14 cellular contexts compared by ENCODE assay signal in genomic region chr9:135116371-135116770, GRCh38. TPM values are rescaled to one million over a fixed set of nuclear protein-coding genes. Genes with fewer than 3 reads are reported as not detected.
DNase-seq lines count a peak whose midpoint lies in the region; ATAC-seq and TF ChIP-seq lines count a peak whose summit lies in the region.
"Had no signal": no experiment of that assay in that cellular context is flagged by ENCODE, and none has a peak within 500 bp of the region (broad histone marks: within the 10 kb centered on the region; RNA-seq: fewer than 3 reads in every experiment).

No MANE protein-coding gene starts in this region.

- 80 to 100% methylated on average over 1 of the region's 4 CpGs for WGBS in gastroesophageal sphincter (ENCODE audit: low coverage in 1 of 2), 2 donors

- H3K27me3 ChIP-seq in A673 (replicated peaks; ENCODE audit: insufficient read depth, low read depth, low read length, poor library complexity), result no peaks in the 10 kb centered on the region
- peaks cover 5% of the 10 kb centered on the region for H3K27me3 ChIP-seq in gastroesophageal sphincter

- CTCF ChIA-PET in A673 (lab: Charles Lee), result no interaction called here

- peaks cover 8% of the 10 kb centered on the region for H3K27me3 Mint-ChIP-seq in chondrocyte (ENCODE audit: low read depth)
- H3K27me3 Mint-ChIP-seq: CD4-positive, alpha-beta T cell had no signal

- H3K27ac ChIP-seq in A673 (ENCODE audit: low read depth, low read length, poor library complexity, severe bottlenecking), result peak overlapping the region; percentile 41
- H3K27ac ChIP-seq in gastroesophageal sphincter, result peak overlapping the region in 3 of 4 donors; percentile 38 to 57 (median 43)
- H3K27ac ChIP-seq in temporal lobe (ENCODE audit: low read depth, low read length), result peak overlapping the region; percentile 2
- H3K27ac ChIP-seq: C4-2B, GM23248 had no signal

- no TSS peak for BruUV-seq in A673 (replicated peaks; lab: Mats Ljungman, UMichigan)

- TF ChIP-seq CTCF in A673 (conservative IDR thresholded peaks at IDR 0.05; ENCODE audit: low read depth, low read length), result no peak
- TF ChIP-seq CTCF in chondrocyte (IDR thresholded peaks at IDR 0.05), result no peak
- TF ChIP-seq CTCF in gastroesophageal sphincter (IDR thresholded peaks at IDR 0.05), result no peak

- no peak for TF ChIP-seq EP300 in gastroesophageal sphincter (IDR thresholded peaks at IDR 0.05)

- H3K9me3 ChIP-seq in A673 (ENCODE audit: low read depth, low read length, poor library complexity, severe bottlenecking), result no peaks in the 10 kb centered on the region
- H3K9me3 ChIP-seq in gastroesophageal sphincter, result no peaks in the 10 kb centered on the region
- H3K9me3 ChIP-seq: Caco-2 had no signal

- H3K4me1 ChIP-seq in A673 (ENCODE audit: insufficient read depth, low read length, poor library complexity, severe bottlenecking) (peaks cover 22% of the 10 kb centered on the region), gastroesophageal sphincter (no peaks in the 10 kb centered on the region)
- H3K4me1 ChIP-seq: Caco-2 had no signal

- no peak for DNase-seq in A673 (ENCODE audit: low spot score)
- peak; percentile 50 for DNase-seq in chondrocyte (ENCODE audit: low spot score)
- no peak for DNase-seq in NCI-H2107 (lab: John Stamatoyannopoulos, UW)
- DNase-seq in SW 1271 (lab: John Stamatoyannopoulos, UW), result no peak
- DNase-seq: AML-193; Caco-2; CD4-positive, alpha-beta T cell; GM23248; HCEC 1CT had no signal

- H3K36me3 Mint-ChIP-seq in chondrocyte (ENCODE audit: low read depth), result no peaks in the 10 kb centered on the region

- intact Hi-C loops in A673 (cut with micrococcal nuclease; ENCODE audit: unreplicated experiment), result no loop called here

- ATAC-seq in gastroesophageal sphincter (no peak), GM18873 (IDR thresholded peaks at IDR 0.05; ENCODE audit: low FRiP score, unreplicated experiment) (no peak)

- POLR2A ChIA-PET in A673 (lab: Charles Lee; ENCODE audit: low non-redundant PET), result no interaction called here

- H3K27ac Mint-ChIP-seq in chondrocyte (ENCODE audit: unreplicated experiment), result no peak overlapping the region
- H3K27ac Mint-ChIP-seq: CD4-positive, alpha-beta T cell had no signal

- no peaks in the 10 kb centered on the region for H3K4me1 Mint-ChIP-seq in chondrocyte (ENCODE audit: low read depth)

- no peak overlapping the region for H3K4me3 Mint-ChIP-seq in chondrocyte (ENCODE audit: unreplicated experiment)
- H3K4me3 Mint-ChIP-seq: CD4-positive, alpha-beta T cell had no signal

- no peak for TF ChIP-seq POLR2A in gastroesophageal sphincter (IDR thresholded peaks at IDR 0.05)

- H3K4me3 ChIP-seq in A673 (ENCODE audit: low read depth, low read length, poor library complexity, severe bottlenecking) (no peak overlapping the region), gastroesophageal sphincter (no peak overlapping the region)
- H3K4me3 ChIP-seq: GM23248 had no signal

- peaks cover 18% of the 10 kb centered on the region for H3K9me3 Mint-ChIP-seq in chondrocyte (ENCODE audit: low read depth)
- H3K9me3 Mint-ChIP-seq: CD4-positive, alpha-beta T cell had no signal

- peaks cover 66% of the 10 kb centered on the region for H3K36me3 ChIP-seq in A673 (ENCODE audit: insufficient read depth, low read length, poor library complexity, severe bottlenecking)
- peaks cover 0 to 19% of the 10 kb centered on the region in 2 donors for H3K36me3 ChIP-seq in gastroesophageal sphincter

RNA-seq across cellular contexts. Expression of gene OLFM1, which starts 28.9 kb away (rescaled TPM):
- total RNA-seq in A673 (2021) (278 and 308 TPM in 2 replicates), chondrocyte (1.2 to 4.2 TPM (median 2.8 TPM) in 3 replicates), gastroesophageal sphincter (10 to 100 TPM; 13.5 to 32.8 (median 25.6) TPM), temporal lobe (75.5 TPM)
- total RNA-seq: Caco-2; CD4-positive, alpha-beta T cell; HT-29 had no signal
